Comparison of ENCODE assay signal across 22 cellular contexts in genomic region chr10:6407034-6407721, GRCh38.
A peak's percentile ranks its signal among the peaks of the same experiment; 100 is the strongest.
DNase-seq lines count a peak whose midpoint lies in the region; ATAC-seq, FAIRE-seq and TF ChIP-seq lines count a peak whose summit lies in the region.
"Had no signal": no experiment of that assay in that cellular context is flagged by ENCODE, and none has a peak within 500 bp of the region (broad histone marks: within the 10 kb centered on the region; RNA-seq: fewer than 3 reads in every experiment).

No MANE protein-coding gene starts in this region.

- H3K27me3 ChIP-seq in bronchial epithelial cell (ENCODE audit: control insufficient read depth, insufficient read depth, low read length) = peaks cover 2% of the 10 kb centered on the region
- H3K27me3 ChIP-seq: testis had no signal

- intact Hi-C loops in activated CD4-positive, alpha-beta memory T cell treated with anti-CD3 and anti-CD28 coated beads for 36 hours (cut with micrococcal nuclease) = loop anchor here (2.0 to 5.0 kb wide), 3 partner anchors 58 to 220 kb away; no protein-coding TSS in a partner anchor

- no peaks in the 10 kb centered on the region for H3K36me3 ChIP-seq in bronchial epithelial cell (ENCODE audit: control insufficient read depth, insufficient read depth, low read length)
- H3K36me3 ChIP-seq: adrenal gland, heart right ventricle, MG63, prostate gland had no signal

- no peaks in the 10 kb centered on the region for H3K27me3 Mint-ChIP-seq in activated CD4-positive, alpha-beta memory T cell treated with anti-CD3 and anti-CD28 coated beads for 36 hours

- H3K36me3 Mint-ChIP-seq in activated CD4-positive, alpha-beta memory T cell treated with anti-CD3 and anti-CD28 coated beads for 36 hours = no peaks in the 10 kb centered on the region
- H3K36me3 Mint-ChIP-seq: brain, CD14-positive monocyte, WTC11 had no signal

- DNase-seq in stimulated activated CD4-positive, alpha-beta T cell treated with anti-CD3 and anti-CD28 coated beads, Interleukin-4, amount 100 ng/mL, for 24 hours = peak; percentile 37
- no peak for DNase-seq in stimulated activated CD4-positive, alpha-beta T cell treated with anti-CD3 and anti-CD28 coated beads, Interleukin-1b, Interleukin-23, amount 100 ng/mL, for 48 hours
- peak; percentile 39 for DNase-seq in activated CD4-positive, alpha-beta memory T cell treated with anti-CD3 and anti-CD28 coated beads for 36 hours
- DNase-seq in bronchial epithelial cell (ENCODE audit: low read depth) (no peak), EL (no peak), G401 (ENCODE audit: low spot score) (no peak)
- DNase-seq: activated effector memory CD4-positive, alpha-beta T cell treated with Interleukin-2 at 50 U/mL for 16 hours; adrenal gland; effector CD4-positive, alpha-beta T cell; heart right ventricle; KBM-7; mammary epithelial cell; MG63; NCI-H2081 treated with DMSO at 0.1 percent for 48 hours; T1000; testis had no signal

- no peak overlapping the region for H3K4me3 Mint-ChIP-seq in activated CD4-positive, alpha-beta memory T cell treated with anti-CD3 and anti-CD28 coated beads for 36 hours
- H3K4me3 Mint-ChIP-seq: brain, CD14-positive monocyte, WTC11 had no signal

- CTCF ChIA-PET in activated CD4-positive, alpha-beta memory T cell treated with anti-CD3 and anti-CD28 coated beads for 36 hours (lab: Charles Lee) = interaction anchor here (0.6 to 2.9 kb wide), 32 partner anchors 8 to 345 kb away, joined by 3 to 57 read pairs (median 5); partner anchors contain the start of genes IL2RA and PFKFB3

- H3K27ac Mint-ChIP-seq in activated CD4-positive, alpha-beta memory T cell treated with anti-CD3 and anti-CD28 coated beads for 36 hours = no peak overlapping the region

- H3K9me3 Mint-ChIP-seq in activated CD4-positive, alpha-beta memory T cell treated with anti-CD3 and anti-CD28 coated beads for 36 hours = no peaks in the 10 kb centered on the region
- H3K9me3 Mint-ChIP-seq: brain, WTC11 had no signal

- no peak for ATAC-seq in GM19328 (IDR thresholded peaks at IDR 0.05; ENCODE audit: unreplicated experiment)
- ATAC-seq: heart right ventricle, Right ventricle myocardium inferior, WTC11 had no signal

- POLR2A ChIA-PET in activated CD4-positive, alpha-beta memory T cell treated with anti-CD3 and anti-CD28 coated beads for 36 hours (lab: Charles Lee) = interaction anchor here (0.7 to 2.8 kb wide), 9 partner anchors 16 to 323 kb away, joined by 3 to 16 read pairs (median 5); partner anchors contain the start of gene PFKFB3

- FAIRE-seq in bronchial epithelial cell (lab: Jason Lieb, UNC) = peak; percentile 50

- in situ Hi-C loops in G401 (cut with HindIII; ENCODE audit: low sequenced_read_pairs) = no loop called here

- TF ChIP-seq CTCF in bronchial epithelial cell (IDR thresholded peaks at IDR 0.05; ENCODE audit: insufficient read depth, low read length, severe bottlenecking) = no peak

- H3K4me3 ChIP-seq in bronchial epithelial cell (ENCODE audit: low read depth, low read length) = no peak overlapping the region
- H3K4me3 ChIP-seq: adrenal gland, heart right ventricle, MG63, prostate gland, testis had no signal

- H3K4me1 Mint-ChIP-seq in activated CD4-positive, alpha-beta memory T cell treated with anti-CD3 and anti-CD28 coated beads for 36 hours (ENCODE audit: low read depth) = peaks cover 58% of the 10 kb centered on the region

Comparison
In these comparisons a context has a peak if more than half of its experiments do, and no peak if none do; other contexts are left out.
1. DNase-seq: peak in stimulated activated CD4-positive, alpha-beta T cell treated with anti-CD3 and anti-CD28 coated beads, Interleukin-4, amount 100 ng/mL, for 24 hours (single experiment) and activated CD4-positive, alpha-beta memory T cell treated with anti-CD3 and anti-CD28 coated beads for 36 hours (single experiment); none in stimulated activated CD4-positive, alpha-beta T cell treated with anti-CD3 and anti-CD28 coated beads, Interleukin-1b, Interleukin-23, amount 100 ng/mL, for 48 hours (single experiment), bronchial epithelial cell (single experiment), EL (single experiment) and G401 (single experiment).